In the genomic region with DNA sequence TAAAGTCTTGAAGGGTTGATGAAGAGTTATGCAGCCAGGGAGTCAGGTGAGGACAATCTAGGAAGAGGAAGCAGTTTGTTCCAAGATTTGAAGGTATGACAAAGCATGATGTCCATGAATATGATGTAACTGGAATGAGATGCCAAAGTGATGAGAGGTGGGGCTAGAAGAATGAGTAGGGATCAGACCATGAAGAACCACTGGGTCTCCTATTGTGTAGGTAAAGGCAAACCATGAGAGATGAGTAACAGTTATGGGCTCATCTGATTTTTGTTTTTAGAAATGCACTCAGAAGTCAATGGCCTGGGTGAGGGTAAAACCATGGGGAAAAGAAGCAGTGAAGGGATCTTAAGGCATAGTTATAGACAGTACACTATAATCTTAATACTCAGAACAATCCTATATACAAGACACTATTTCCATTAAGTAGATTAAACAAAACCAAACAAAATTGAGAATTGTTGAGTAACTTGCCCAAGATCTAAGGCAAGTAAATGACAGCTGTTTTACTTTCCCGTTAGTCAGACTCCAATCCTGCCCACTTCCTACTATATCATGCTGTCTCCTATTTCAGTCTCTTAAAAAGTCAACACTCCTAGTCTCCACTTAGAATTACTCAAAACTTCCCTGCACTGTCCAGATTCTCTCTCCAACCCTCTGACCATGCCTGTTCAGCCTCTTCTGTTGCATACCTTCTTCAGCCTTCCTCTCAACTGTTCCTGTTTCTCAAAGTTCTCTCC, we compare ENCODE assay signal across 22 cellular contexts.
A peak's percentile ranks its signal among the peaks of the same experiment; 100 is the strongest.
DNase-seq lines count a peak whose midpoint lies in the region; ATAC-seq and TF ChIP-seq lines count a peak whose summit lies in the region.
"Had no signal": no experiment of that assay in that cellular context is flagged by ENCODE, and none has a peak within 500 bp of the region (broad histone marks: within the 10 kb centered on the region; RNA-seq: fewer than 3 reads in every experiment).

No MANE protein-coding gene starts in this region.

- TF ChIP-seq CTCF in brain microvascular endothelial cell (IDR thresholded peaks at IDR 0.05; ENCODE audit: low read depth, low read length, missing control alignments), result no peak
- TF ChIP-seq CTCF in neural progenitor cell (IDR thresholded peaks at IDR 0.05), result no peak

- peaks cover 2% of the 10 kb centered on the region; the same call in 1 of the 2 replicates for H3K9me3 ChIP-seq in MG63
- H3K9me3 ChIP-seq in neural progenitor cell (ENCODE audit: low read depth), result no peaks in the 10 kb centered on the region
- H3K9me3 ChIP-seq: colonic mucosa, upper lobe of right lung had no signal

- no peaks in the 10 kb centered on the region for H3F3A ChIP-seq in neural progenitor cell (ENCODE audit: low read depth)

- in situ Hi-C loops in brain microvascular endothelial cell (cut with HindIII; ENCODE audit: low pct_ligation_motif_present, low sequenced_read_pairs), result no loop called here

- H3K27me3 Mint-ChIP-seq in neural progenitor cell (ENCODE audit: insufficient read depth, low read depth), result peaks cover 4% of the 10 kb centered on the region
- H3K27me3 Mint-ChIP-seq: CD4-positive, alpha-beta T cell had no signal

- DNase-seq in EL (peak; percentile 17), MG63 (peak; percentile 28), brain microvascular endothelial cell (peak; percentile 32), kidney tubule cell (ENCODE audit: low spot score) (peak; percentile 92), neural progenitor cell (ENCODE audit: low spot score) (no peak), cortex of kidney (lab: John Stamatoyannopoulos, UW) (no peak)
- no peak for DNase-seq in activated naive CD4-positive, alpha-beta T cell treated with Interleukin-2 at 50 U/mL for 16 hours
- DNase-seq: ACHN; activated CD8-positive, alpha-beta memory T cell treated with anti-CD3 and anti-CD28 coated beads, Interleukin-2, amount 50 U/mL, for 4 hours; activated gamma-delta T cell; CD4-positive, alpha-beta T cell; colonic mucosa; DMS79 treated with DMSO at 0.1 percent for 48 hours; kidney; NCI-H2081; NCI-H510A treated with DMSO at 0.1 percent for 48 hours; stimulated activated CD4-positive, alpha-beta T cell treated with anti-CD3 and anti-CD28 coated beads, Interleukin-15, amount 100 ng/mL, for 24 hours; stimulated activated naive CD8-positive, alpha-beta T cell treated with anti-CD3 and anti-CD28 coated beads, Interleukin-15, Interleukin-2, amounts not matched to agents 100 U/mL and 50 U/mL, for 24 hours; T1000; upper lobe of right lung had no signal

- H3K27ac ChIP-seq in brain microvascular endothelial cell (peak overlapping the region; percentile 51), neural progenitor cell (no peak overlapping the region)
- H3K27ac ChIP-seq: colonic mucosa, SK-N-MC, upper lobe of right lung had no signal

- H2AFZ ChIP-seq in neural progenitor cell (replicated peaks), result no peak overlapping the region

- no peak overlapping the region for H3K4me2 ChIP-seq in neural progenitor cell

- H3K4me3 Mint-ChIP-seq in neural progenitor cell, result no peak overlapping the region
- H3K4me3 Mint-ChIP-seq: CD4-positive, alpha-beta T cell had no signal

- H3K9ac ChIP-seq in neural progenitor cell, result no peak overlapping the region

- no peaks in the 10 kb centered on the region for H3K36me3 Mint-ChIP-seq in neural progenitor cell

- no peaks in the 10 kb centered on the region for H3K36me3 ChIP-seq in MG63
- no peaks in the 10 kb centered on the region for H3K36me3 ChIP-seq in brain microvascular endothelial cell (replicated peaks)
- H3K36me3 ChIP-seq in neural progenitor cell, result no peaks in the 10 kb centered on the region
- H3K36me3 ChIP-seq: colonic mucosa, upper lobe of right lung had no signal

- peaks cover 18% of the 10 kb centered on the region for H3K4me1 Mint-ChIP-seq in neural progenitor cell

- no peaks in the 10 kb centered on the region for H4K20me1 ChIP-seq in neural progenitor cell (ENCODE audit: low read depth)

- no peak overlapping the region for H3K27ac Mint-ChIP-seq in neural progenitor cell
- H3K27ac Mint-ChIP-seq: CD4-positive, alpha-beta T cell had no signal

- H3K27me3 ChIP-seq in MG63 (no peaks in the 10 kb centered on the region), brain microvascular endothelial cell (replicated peaks) (no peaks in the 10 kb centered on the region), neural progenitor cell (no peaks in the 10 kb centered on the region)
- H3K27me3 ChIP-seq: colonic mucosa, upper lobe of right lung had no signal

- no peaks in the 10 kb centered on the region for H3K9me3 Mint-ChIP-seq in neural progenitor cell
- H3K9me3 Mint-ChIP-seq: CD4-positive, alpha-beta T cell had no signal

- ATAC-seq in GM18861 (IDR thresholded peaks at IDR 0.05; ENCODE audit: unreplicated experiment), result no peak
- ATAC-seq: stimulated activated naive CD8-positive, alpha-beta T cell treated with anti-CD3 and anti-CD28 coated beads, Interleukin-15, Interleukin-2, amounts not matched to agents 100 U/mL and 50 U/mL, for 24 hours; upper lobe of right lung had no signal

- H3K4me1 ChIP-seq in neural progenitor cell, result peaks cover 11% of the 10 kb centered on the region
- H3K4me1 ChIP-seq: colonic mucosa, upper lobe of right lung had no signal

- H3K4me3 ChIP-seq in MG63 (no peak overlapping the region), brain microvascular endothelial cell (ENCODE audit: low read depth, low read length) (no peak overlapping the region), neural progenitor cell (no peak overlapping the region)
- H3K4me3 ChIP-seq: colonic mucosa, SK-N-MC, upper lobe of right lung had no signal

- H3K79me2 ChIP-seq in neural progenitor cell (ENCODE audit: low read depth), result no peaks in the 10 kb centered on the region

Comparison
In these comparisons a context has a peak if more than half of its experiments do, and no peak if none do; other contexts are left out.
1. DNase-seq: peak in EL (single experiment), MG63 (single experiment), brain microvascular endothelial cell (single experiment) and kidney tubule cell (single experiment); none in neural progenitor cell (single experiment), activated naive CD4-positive, alpha-beta T cell treated with Interleukin-2 at 50 U/mL for 16 hours (single experiment) and cortex of kidney (single experiment).